ENCODE assay signal across 8 cellular contexts in genomic region chr15:40763801-40764765, GRCh38. TPM values are rescaled to one million over a fixed set of nuclear protein-coding genes. Genes with fewer than 3 reads are reported as not detected.
A peak's percentile ranks its signal among the peaks of the same experiment; 100 is the strongest.
DNase-seq lines count a peak whose midpoint lies in the region; ATAC-seq and TF ChIP-seq lines count a peak whose summit lies in the region.

TSS of gene GCHFR (plus strand) at chr15:40764068. CDS start at chr15:40764181, 113 bp downstream.

- intact Hi-C loops in adrenal gland (cut with DNase I), result no loop called here

- peak within 1 kb of the TSS in 3 of 4 donors; percentile 9 to 68 (median 52) for H3K4me3 ChIP-seq in adrenal gland
- H3K4me3 ChIP-seq in right atrium auricular region, result peak within 1 kb of the TSS; percentile 43 to 58

- ATAC-seq in GM18517 (IDR thresholded peaks at IDR 0.05; ENCODE audit: unreplicated experiment), result peak; percentile 41
- ATAC-seq in HG03354 (IDR thresholded peaks at IDR 0.05; ENCODE audit: poor library complexity, severe bottlenecking, unreplicated experiment), result peak; percentile 41
- peak; percentile 2; the same call in 1 of the 3 replicates for ATAC-seq in SK-N-SH treated with all-trans-retinoic acid at 6 μM for 48 hours

- H3K4me1 ChIP-seq in adrenal gland (replicated peaks in 1 of 2) (peaks cover 41 to 46% of the 10 kb centered on the region in 2 donors), right atrium auricular region (peaks cover 0 to 30% of the 10 kb centered on the region in 2 donors)

- no peaks in the 10 kb centered on the region for H3K9me3 ChIP-seq in adrenal gland (replicated peaks in 1 of 3)
- no peaks in the 10 kb centered on the region for H3K9me3 ChIP-seq in right atrium auricular region

- TF ChIP-seq POLR2A in adrenal gland (IDR thresholded peaks at IDR 0.05), result peak in 1 of 2 donors; percentile 74

- WGBS in adrenal gland, 4 donors, result 0 to 3% (median 1%) methylated on average over 7 to 77 of the region's 77 CpGs

- H3K27ac ChIP-seq in adrenal gland, result peak within 1 kb of the TSS; percentile 25 to 88 (median 60)
- H3K27ac ChIP-seq in right atrium auricular region, result peak within 1 kb of the TSS; percentile 71 to 74

- peak in 5 of 6 experiments; percentile 20 to 53 (median 36) for TF ChIP-seq CTCF in adrenal gland (IDR thresholded peaks at IDR 0.05)
- TF ChIP-seq CTCF in right atrium auricular region (IDR thresholded peaks at IDR 0.05), result peak in 1 of 2 donors; percentile 48

- H3K27me3 ChIP-seq in adrenal gland (no peaks in the 10 kb centered on the region), right atrium auricular region (no peaks in the 10 kb centered on the region)

- in situ Hi-C loops in ACHN (cut with HindIII; ENCODE audit: low pct_ligation_motif_present, low pct_unique_long_range_greater_than_20kb, low sequenced_read_pairs), result no loop called here

- DNase-seq in ACHN (peak; percentile 77), adrenal gland (peak; percentile 72 to 83 (median 80)), right atrium auricular region (ENCODE audit: low spot score) (peak; percentile 79), pulmonary artery endothelial cell (ENCODE audit: low read depth, low spot score) (no peak), NCI-H2081 (lab: John Stamatoyannopoulos, UW) (no peak)

- H3K36me3 ChIP-seq in adrenal gland (replicated peaks in 1 of 2) (no peaks in the 10 kb centered on the region), right atrium auricular region (no peaks in the 10 kb centered on the region)

TF ChIP-seq in SK-N-SH treated with all-trans-retinoic acid at 6 μM for 48 hours, 23 proteins besides CTCF, POLR2A, EP300 and RAD21:
- TF ChIP-seq ISL1 (CRISPR knock-in tag; IDR thresholded peaks at IDR 0.05) (no peak), SNAI2 (CRISPR knock-in tag; IDR thresholded peaks at IDR 0.05) (no peak), ZC3H10 (CRISPR knock-in tag; IDR thresholded peaks at IDR 0.05) (no peak), ZNF70 (CRISPR knock-in tag; IDR thresholded peaks at IDR 0.05) (no peak), RARB (CRISPR knock-in tag; IDR thresholded peaks at IDR 0.05) (no peak), PATZ1 (CRISPR knock-in tag; IDR thresholded peaks at IDR 0.05; ENCODE audit: borderline replicate concordance) (no peak), CSRNP3 (CRISPR knock-in tag; IDR thresholded peaks at IDR 0.05) (no peak)
TF ChIP-seq in SK-N-SH treated with all-trans-retinoic acid at 6 μM for 48 hours: peak in this region for 0.

RNA-seq across cellular contexts. Expression of gene GCHFR, which starts in this region (rescaled TPM):
- total RNA-seq in adrenal gland (10 to 100 TPM; 11.9 to 77.3 (median 20.1) TPM), right atrium auricular region (10 to 100 TPM in 1 of 2 donors, 1 to 10 TPM in 1; 9.7 to 33.8 TPM), pulmonary artery endothelial cell (10.6 and 12.9 TPM in 2 replicates)
- polyA plus RNA-seq in adrenal gland, result 10 to 100 TPM in 2 of 3 donors, 1 to 10 TPM in 1; 6.1 to 27.0 (median 23.6) TPM

Comparison
In these comparisons a context has a peak if more than half of its experiments do, and no peak if none do; other contexts are left out.
1. DNase-seq: peak in ACHN (single experiment), adrenal gland (7 of 7) and right atrium auricular region (single experiment); none in pulmonary artery endothelial cell (single experiment) and NCI-H2081 (0 of 2).
2. Peak in every context shown above with its lines, with median percentiles within 50 percentile points of each other: ATAC-seq.